1 cellular context compared by ENCODE assay signal in the genomic region with DNA sequence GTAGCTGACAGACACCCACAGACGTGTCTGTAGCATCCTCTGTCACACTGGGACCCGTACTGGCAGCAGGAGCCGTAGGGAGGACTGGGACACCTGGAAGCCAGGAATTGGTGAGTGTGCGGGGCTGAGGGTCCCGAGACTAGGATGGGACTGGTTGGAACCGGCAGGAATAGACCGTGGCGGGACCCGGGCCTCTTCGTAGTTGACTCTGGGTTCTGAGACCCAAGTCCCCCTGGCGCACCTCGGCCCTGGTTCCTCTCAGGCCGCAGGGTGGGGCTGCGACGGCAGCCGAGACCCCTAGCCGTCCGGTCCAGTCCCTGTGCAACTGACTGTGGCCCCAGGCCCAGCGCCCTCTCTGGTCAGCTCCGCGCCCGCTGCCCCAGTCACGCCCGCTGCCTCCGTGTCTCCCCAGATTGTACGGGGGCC.
TF ChIP-seq lines count a peak whose summit lies in the region.

No MANE protein-coding gene starts in this region.

TF ChIP-seq in GM12878, 131 proteins besides CTCF, POLR2A, EP300 and RAD21 (continued from another document):
- TF ChIP-seq, protein P1, sequence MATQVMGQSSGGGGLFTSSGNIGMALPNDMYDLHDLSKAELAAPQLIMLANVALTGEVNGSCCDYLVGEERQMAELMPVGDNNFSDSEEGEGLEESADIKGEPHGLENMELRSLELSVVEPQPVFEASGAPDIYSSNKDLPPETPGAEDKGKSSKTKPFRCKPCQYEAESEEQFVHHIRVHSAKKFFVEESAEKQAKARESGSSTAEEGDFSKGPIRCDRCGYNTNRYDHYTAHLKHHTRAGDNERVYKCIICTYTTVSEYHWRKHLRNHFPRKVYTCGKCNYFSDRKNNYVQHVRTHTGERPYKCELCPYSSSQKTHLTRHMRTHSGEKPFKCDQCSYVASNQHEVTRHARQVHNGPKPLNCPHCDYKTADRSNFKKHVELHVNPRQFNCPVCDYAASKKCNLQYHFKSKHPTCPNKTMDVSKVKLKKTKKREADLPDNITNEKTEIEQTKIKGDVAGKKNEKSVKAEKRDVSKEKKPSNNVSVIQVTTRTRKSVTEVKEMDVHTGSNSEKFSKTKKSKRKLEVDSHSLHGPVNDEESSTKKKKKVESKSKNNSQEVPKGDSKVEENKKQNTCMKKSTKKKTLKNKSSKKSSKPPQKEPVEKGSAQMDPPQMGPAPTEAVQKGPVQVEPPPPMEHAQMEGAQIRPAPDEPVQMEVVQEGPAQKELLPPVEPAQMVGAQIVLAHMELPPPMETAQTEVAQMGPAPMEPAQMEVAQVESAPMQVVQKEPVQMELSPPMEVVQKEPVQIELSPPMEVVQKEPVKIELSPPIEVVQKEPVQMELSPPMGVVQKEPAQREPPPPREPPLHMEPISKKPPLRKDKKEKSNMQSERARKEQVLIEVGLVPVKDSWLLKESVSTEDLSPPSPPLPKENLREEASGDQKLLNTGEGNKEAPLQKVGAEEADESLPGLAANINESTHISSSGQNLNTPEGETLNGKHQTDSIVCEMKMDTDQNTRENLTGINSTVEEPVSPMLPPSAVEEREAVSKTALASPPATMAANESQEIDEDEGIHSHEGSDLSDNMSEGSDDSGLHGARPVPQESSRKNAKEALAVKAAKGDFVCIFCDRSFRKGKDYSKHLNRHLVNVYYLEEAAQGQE (IDR thresholded peaks at IDR 0.05; ENCODE audit: low read depth, low read length): no peak
